Comparison of ENCODE assay signal across 12 cellular contexts in genomic region chr17:31491794-31492171, GRCh38.
DNase-seq lines count a peak whose midpoint lies in the region; ATAC-seq, FAIRE-seq and TF ChIP-seq lines count a peak whose summit lies in the region.
"Had no signal": no experiment of that assay in that cellular context is flagged by ENCODE, and none has a peak within 500 bp of the region (broad histone marks: within the 10 kb centered on the region; RNA-seq: fewer than 3 reads in every experiment).

No MANE protein-coding gene starts in this region.

- no peak for ATAC-seq in CD4-positive, CD25-positive, alpha-beta regulatory T cell (ENCODE audit: low read depth in 2 of 2)
- ATAC-seq in activated naive CD8-positive, alpha-beta T cell treated with anti-CD3 and anti-CD28 coated beads, Interleukin-2, amount 10 ng/mL, durations not matched to agents 7 days and 5 days (ENCODE audit: low read depth) = no peak
- no peak for ATAC-seq in natural killer cell
- ATAC-seq in HG03354 (IDR thresholded peaks at IDR 0.05; ENCODE audit: poor library complexity, severe bottlenecking, unreplicated experiment) = no peak
- ATAC-seq in upper lobe of right lung = no peak

- no peaks in the 10 kb centered on the region for H3K27me3 ChIP-seq in CD4-positive, CD25-positive, alpha-beta regulatory T cell (ENCODE audit: control insufficient read depth, insufficient read depth, low read length)
- H3K27me3 ChIP-seq in upper lobe of right lung = no peaks in the 10 kb centered on the region

- no peak for TF ChIP-seq CTCF in natural killer cell (IDR thresholded peaks at IDR 0.05)
- no peak for TF ChIP-seq CTCF in upper lobe of right lung (IDR thresholded peaks at IDR 0.05)

- peak overlapping the region; percentile 89 to 97 (median 94) for H3K4me3 Mint-ChIP-seq in CD4-positive, CD25-positive, alpha-beta regulatory T cell
- peak overlapping the region; percentile 45 for H3K4me3 Mint-ChIP-seq in activated naive CD8-positive, alpha-beta T cell treated with anti-CD3 and anti-CD28 coated beads, Interleukin-2, amount 10 ng/mL, durations not matched to agents 7 days and 5 days
- H3K4me3 Mint-ChIP-seq in natural killer cell = peak overlapping the region; percentile 71

- H3K4me1 ChIP-seq in CD4-positive, CD25-positive, alpha-beta regulatory T cell (ENCODE audit: control insufficient read depth, insufficient read depth, low read length, poor library complexity, severe bottlenecking) = peaks cover 91% of the 10 kb centered on the region
- peaks cover 46% of the 10 kb centered on the region for H3K4me1 ChIP-seq in upper lobe of right lung

- H3K36me3 ChIP-seq in CD4-positive, CD25-positive, alpha-beta regulatory T cell (ENCODE audit: control insufficient read depth, insufficient read depth, low read length) = no peaks in the 10 kb centered on the region
- no peaks in the 10 kb centered on the region for H3K36me3 ChIP-seq in upper lobe of right lung

- H3K4me3 ChIP-seq in CD4-positive, CD25-positive, alpha-beta regulatory T cell (ENCODE audit: low read depth, low read length) = peak overlapping the region; percentile 19
- H3K4me3 ChIP-seq in upper lobe of right lung = no peak overlapping the region

- DNase-seq in CD4-positive, CD25-positive, alpha-beta regulatory T cell = peak in 1 of 3 donors; percentile 33
- DNase-seq in GM12891 (ENCODE audit: insufficient read length, low spot score) = no peak
- DNase-seq in activated naive CD8-positive, alpha-beta T cell treated with anti-CD3 and anti-CD28 coated beads, Interleukin-2, amount 10 ng/mL, durations not matched to agents 7 days and 5 days = no peak
- DNase-seq in natural killer cell = no peak
- DNase-seq in upper lobe of right lung = no peak
- DNase-seq in effector CD8-positive, alpha-beta T cell (lab: John Stamatoyannopoulos, UW) = no peak
- DNase-seq in NCI-H187 treated with DMSO at 0.1 percent for 48 hours (lab: John Stamatoyannopoulos, UW) = no peak
- DNase-seq: DMS53; NCI-H1105; NK-92 treated with Interleukin-12 subunit alpha and Interleukin-12 subunit beta, amount 100 ng/mL, for 24 hours; stimulated activated CD4-positive, alpha-beta T cell treated with anti-CD3 and anti-CD28 coated beads, Interleukin-4, amount 100 ng/mL, for 4 hours had no signal

- H3K4me1 Mint-ChIP-seq in CD4-positive, CD25-positive, alpha-beta regulatory T cell = peaks cover 14 to 86% (median 59%) of the 10 kb centered on the region in 4 donors
- peaks cover 73% of the 10 kb centered on the region for H3K4me1 Mint-ChIP-seq in activated naive CD8-positive, alpha-beta T cell treated with anti-CD3 and anti-CD28 coated beads, Interleukin-2, amount 10 ng/mL, durations not matched to agents 7 days and 5 days
- peaks cover 79 to 83% of the 10 kb centered on the region in 2 donors for H3K4me1 Mint-ChIP-seq in natural killer cell

- no peaks in the 10 kb centered on the region for H3K9me3 Mint-ChIP-seq in CD4-positive, CD25-positive, alpha-beta regulatory T cell
- H3K9me3 Mint-ChIP-seq in activated naive CD8-positive, alpha-beta T cell treated with anti-CD3 and anti-CD28 coated beads, Interleukin-2, amount 10 ng/mL, durations not matched to agents 7 days and 5 days = no peaks in the 10 kb centered on the region
- H3K9me3 Mint-ChIP-seq in natural killer cell = no peaks in the 10 kb centered on the region

- H3K27ac ChIP-seq in CD4-positive, CD25-positive, alpha-beta regulatory T cell (ENCODE audit: insufficient read depth, low read length, poor library complexity, severe bottlenecking) = peak overlapping the region; percentile 90
- H3K27ac ChIP-seq in upper lobe of right lung = no peak overlapping the region

- TF ChIP-seq POLR2A in GM12891 (IDR thresholded peaks at IDR 0.05; ENCODE audit: low read depth, low read length) = no peak

- no peaks in the 10 kb centered on the region for H3K9me3 ChIP-seq in CD4-positive, CD25-positive, alpha-beta regulatory T cell (ENCODE audit: control insufficient read depth in 2 of 2, low read length in 2 of 2)
- H3K9me3 ChIP-seq in upper lobe of right lung = no peaks in the 10 kb centered on the region

- POLR2A ChIA-PET in activated naive CD8-positive, alpha-beta T cell treated with anti-CD3 and anti-CD28 coated beads, Interleukin-2, amount 10 ng/mL, durations not matched to agents 7 days and 5 days (lab: Charles Lee) = interaction anchor here (0.8 to 11.1 kb wide), 4 partner anchors 8 to 26 kb away, joined by 3 to 208 read pairs (median 4); no protein-coding TSS in a partner anchor

- FAIRE-seq in GM12891 (lab: Jason Lieb, UNC) = peak; percentile 96

- no peaks in the 10 kb centered on the region for H3K27me3 Mint-ChIP-seq in CD4-positive, CD25-positive, alpha-beta regulatory T cell
- H3K27me3 Mint-ChIP-seq in activated naive CD8-positive, alpha-beta T cell treated with anti-CD3 and anti-CD28 coated beads, Interleukin-2, amount 10 ng/mL, durations not matched to agents 7 days and 5 days = no peaks in the 10 kb centered on the region
- no peaks in the 10 kb centered on the region for H3K27me3 Mint-ChIP-seq in natural killer cell (ENCODE audit: low read depth in 2 of 2)

- no peaks in the 10 kb centered on the region for H3K36me3 Mint-ChIP-seq in CD4-positive, CD25-positive, alpha-beta regulatory T cell
- H3K36me3 Mint-ChIP-seq in activated naive CD8-positive, alpha-beta T cell treated with anti-CD3 and anti-CD28 coated beads, Interleukin-2, amount 10 ng/mL, durations not matched to agents 7 days and 5 days = peaks cover 2% of the 10 kb centered on the region
- no peaks in the 10 kb centered on the region for H3K36me3 Mint-ChIP-seq in natural killer cell

- intact Hi-C loops in natural killer cell (cut with micrococcal nuclease) = loop anchor here (5.0 kb wide), 1 partner anchor 169 kb away; the partner anchor contains the start of gene EVI2A
- intact Hi-C loops in upper lobe of right lung (cut with DNase I) = no loop called here

- peak overlapping the region; percentile 96 to 99 (median 96) for H3K27ac Mint-ChIP-seq in CD4-positive, CD25-positive, alpha-beta regulatory T cell
- peak overlapping the region; percentile 97 for H3K27ac Mint-ChIP-seq in activated naive CD8-positive, alpha-beta T cell treated with anti-CD3 and anti-CD28 coated beads, Interleukin-2, amount 10 ng/mL, durations not matched to agents 7 days and 5 days
- peak overlapping the region; percentile 92 to 97 for H3K27ac Mint-ChIP-seq in natural killer cell

TF ChIP-seq in GM12891, 5 proteins besides CTCF, POLR2A, EP300 and RAD21:
- TF ChIP-seq PAX5 (IDR thresholded peaks at IDR 0.05; ENCODE audit: insufficient read depth, low read length, severe bottlenecking) (no peak), SPI1 (IDR thresholded peaks at IDR 0.05; ENCODE audit: low read depth, low read length) (no peak), TAF1 (IDR thresholded peaks at IDR 0.05; ENCODE audit: low read depth, low read length) (no peak), POU2F2 (IDR thresholded peaks at IDR 0.05; ENCODE audit: low read depth, low read length) (no peak), POLR2AphosphoS5 (IDR thresholded peaks at IDR 0.05; ENCODE audit: low read depth, low read length) (no peak)
